In the genomic region with DNA sequence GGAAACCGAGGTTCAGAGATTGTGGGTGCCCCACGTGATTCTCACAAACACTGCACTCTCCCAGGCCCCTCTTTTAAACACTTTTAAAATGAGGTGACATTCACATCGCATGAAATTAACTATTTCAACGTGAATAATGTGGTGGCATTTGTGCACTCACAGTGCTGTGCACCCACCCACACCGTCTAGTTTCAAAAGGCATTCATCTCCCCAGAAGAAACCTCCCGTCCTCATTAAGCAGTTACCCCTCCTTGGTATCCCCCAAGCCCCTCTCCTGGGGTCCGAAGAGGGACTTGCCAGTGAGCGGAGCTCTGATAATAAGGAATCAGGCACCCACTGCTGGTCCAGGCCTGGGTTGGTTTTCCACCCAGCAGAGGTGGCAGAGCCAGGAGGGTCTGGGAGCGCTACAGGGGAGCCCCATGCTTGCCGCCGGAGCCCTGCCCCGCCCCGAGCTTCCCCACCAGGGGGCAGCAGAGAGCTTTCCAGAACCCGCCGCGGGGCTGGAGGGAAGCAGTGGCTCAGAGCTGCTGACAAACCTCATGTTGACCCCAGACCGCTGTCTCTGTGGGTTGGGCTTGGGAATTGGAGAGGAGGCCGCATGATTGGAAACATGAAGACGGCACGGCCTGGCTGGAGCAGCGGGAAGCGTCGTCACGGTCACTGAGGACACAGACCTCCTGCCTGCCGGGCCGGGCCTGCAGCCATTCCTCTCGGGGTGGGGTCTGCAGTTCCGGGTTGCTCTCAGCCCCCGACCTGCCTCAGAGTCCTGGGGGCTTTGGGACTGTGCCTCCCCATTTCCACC, we compare ENCODE assay signal across 1 cellular context.
A peak's percentile ranks its signal among the peaks of the same experiment; 100 is the strongest.
TF ChIP-seq lines count a peak whose summit lies in the region.

No MANE protein-coding gene starts in this region.

TF ChIP-seq in GM23338, 12 proteins besides CTCF, POLR2A, EP300 and RAD21 (continued from another document):
- TF ChIP-seq, protein P1, sequence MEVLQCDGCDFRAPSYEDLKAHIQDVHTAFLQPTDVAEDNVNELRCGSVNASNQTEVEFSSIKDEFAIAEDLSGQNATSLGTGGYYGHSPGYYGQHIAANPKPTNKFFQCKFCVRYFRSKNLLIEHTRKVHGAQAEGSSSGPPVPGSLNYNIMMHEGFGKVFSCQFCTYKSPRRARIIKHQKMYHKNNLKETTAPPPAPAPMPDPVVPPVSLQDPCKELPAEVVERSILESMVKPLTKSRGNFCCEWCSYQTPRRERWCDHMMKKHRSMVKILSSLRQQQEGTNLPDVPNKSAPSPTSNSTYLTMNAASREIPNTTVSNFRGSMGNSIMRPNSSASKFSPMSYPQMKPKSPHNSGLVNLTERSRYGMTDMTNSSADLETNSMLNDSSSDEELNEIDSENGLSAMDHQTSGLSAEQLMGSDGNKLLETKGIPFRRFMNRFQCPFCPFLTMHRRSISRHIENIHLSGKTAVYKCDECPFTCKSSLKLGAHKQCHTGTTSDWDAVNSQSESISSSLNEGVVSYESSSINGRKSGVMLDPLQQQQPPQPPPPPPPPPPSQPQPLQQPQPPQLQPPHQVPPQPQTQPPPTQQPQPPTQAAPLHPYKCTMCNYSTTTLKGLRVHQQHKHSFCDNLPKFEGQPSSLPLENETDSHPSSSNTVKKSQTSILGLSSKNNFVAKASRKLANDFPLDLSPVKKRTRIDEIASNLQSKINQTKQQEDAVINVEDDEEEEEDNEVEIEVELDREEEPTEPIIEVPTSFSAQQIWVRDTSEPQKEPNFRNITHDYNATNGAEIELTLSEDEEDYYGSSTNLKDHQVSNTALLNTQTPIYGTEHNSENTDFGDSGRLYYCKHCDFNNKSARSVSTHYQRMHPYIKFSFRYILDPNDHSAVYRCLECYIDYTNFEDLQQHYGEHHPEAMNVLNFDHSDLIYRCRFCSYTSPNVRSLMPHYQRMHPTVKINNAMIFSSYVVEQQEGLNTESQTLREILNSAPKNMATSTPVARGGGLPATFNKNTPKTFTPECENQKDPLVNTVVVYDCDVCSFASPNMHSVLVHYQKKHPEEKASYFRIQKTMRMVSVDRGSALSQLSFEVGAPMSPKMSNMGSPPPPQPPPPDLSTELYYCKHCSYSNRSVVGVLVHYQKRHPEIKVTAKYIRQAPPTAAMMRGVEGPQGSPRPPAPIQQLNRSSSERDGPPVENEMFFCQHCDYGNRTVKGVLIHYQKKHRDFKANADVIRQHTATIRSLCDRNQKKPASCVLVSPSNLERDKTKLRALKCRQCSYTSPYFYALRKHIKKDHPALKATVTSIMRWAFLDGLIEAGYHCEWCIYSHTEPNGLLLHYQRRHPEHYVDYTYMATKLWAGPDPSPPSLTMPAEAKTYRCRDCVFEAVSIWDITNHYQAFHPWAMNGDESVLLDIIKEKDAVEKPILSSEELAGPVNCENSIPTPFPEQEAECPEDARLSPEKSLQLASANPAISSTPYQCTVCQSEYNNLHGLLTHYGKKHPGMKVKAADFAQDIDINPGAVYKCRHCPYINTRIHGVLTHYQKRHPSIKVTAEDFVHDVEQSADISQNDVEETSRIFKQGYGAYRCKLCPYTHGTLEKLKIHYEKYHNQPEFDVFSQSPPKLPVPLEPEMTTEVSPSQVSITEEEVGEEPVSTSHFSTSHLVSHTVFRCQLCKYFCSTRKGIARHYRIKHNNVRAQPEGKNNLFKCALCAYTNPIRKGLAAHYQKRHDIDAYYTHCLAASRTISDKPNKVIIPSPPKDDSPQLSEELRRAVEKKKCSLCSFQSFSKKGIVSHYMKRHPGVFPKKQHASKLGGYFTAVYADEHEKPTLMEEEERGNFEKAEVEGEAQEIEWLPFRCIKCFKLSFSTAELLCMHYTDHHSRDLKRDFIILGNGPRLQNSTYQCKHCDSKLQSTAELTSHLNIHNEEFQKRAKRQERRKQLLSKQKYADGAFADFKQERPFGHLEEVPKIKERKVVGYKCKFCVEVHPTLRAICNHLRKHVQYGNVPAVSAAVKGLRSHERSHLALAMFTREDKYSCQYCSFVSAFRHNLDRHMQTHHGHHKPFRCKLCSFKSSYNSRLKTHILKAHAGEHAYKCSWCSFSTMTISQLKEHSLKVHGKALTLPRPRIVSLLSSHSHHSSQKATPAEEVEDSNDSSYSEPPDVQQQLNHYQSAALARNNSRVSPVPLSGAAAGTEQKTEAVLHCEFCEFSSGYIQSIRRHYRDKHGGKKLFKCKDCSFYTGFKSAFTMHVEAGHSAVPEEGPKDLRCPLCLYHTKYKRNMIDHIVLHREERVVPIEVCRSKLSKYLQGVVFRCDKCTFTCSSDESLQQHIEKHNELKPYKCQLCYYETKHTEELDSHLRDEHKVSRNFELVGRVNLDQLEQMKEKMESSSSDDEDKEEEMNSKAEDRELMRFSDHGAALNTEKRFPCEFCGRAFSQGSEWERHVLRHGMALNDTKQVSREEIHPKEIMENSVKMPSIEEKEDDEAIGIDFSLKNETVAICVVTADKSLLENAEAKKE (CRISPR knock-in tag; IDR thresholded peaks at IDR 0.05): 0 out of 2 replicates have a peak, but pooled peaks have one; percentile 23
